8 cellular contexts compared by ENCODE assay signal in the genomic region with DNA sequence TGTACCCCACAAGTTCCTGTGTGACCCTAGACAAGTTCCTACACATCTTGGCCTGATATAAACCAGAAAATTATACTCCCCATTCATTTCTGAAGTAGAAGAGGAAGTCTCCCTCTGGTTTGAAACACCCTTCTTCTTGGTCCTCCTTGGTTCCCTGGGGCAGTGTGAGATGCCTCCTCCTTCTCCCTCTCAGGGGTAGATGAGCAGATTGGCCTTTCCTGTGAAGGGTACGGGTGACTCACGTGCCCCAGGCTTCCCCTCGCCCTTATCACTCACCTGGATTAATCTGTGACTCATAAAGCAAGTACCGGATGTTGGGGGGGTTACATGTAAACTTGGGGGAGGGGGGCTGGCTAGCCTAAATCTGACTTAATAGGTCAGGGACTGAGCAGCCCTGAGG. TPM values are rescaled to one million over a fixed set of nuclear protein-coding genes. Genes with fewer than 3 reads are reported as not detected.
A peak's percentile ranks its signal among the peaks of the same experiment; 100 is the strongest.
DNase-seq lines count a peak whose midpoint lies in the region; ATAC-seq and TF ChIP-seq lines count a peak whose summit lies in the region.

No MANE protein-coding gene starts in this region.

- peak overlapping the region; percentile 93 for H3K27ac Mint-ChIP-seq in activated T-cell treated with anti-CD3 and anti-CD28 coated beads, Interleukin-2, amount 50 U/mL, for 72 hours
- H3K27ac Mint-ChIP-seq in neural crest cell (ENCODE audit: unreplicated experiment): peak overlapping the region; percentile 57

- DNase-seq in GM12865 (ENCODE audit: low read depth) (peak; percentile 58), NB4 (ENCODE audit: low read depth) (peak; percentile 63), neural crest cell (ENCODE audit: low read depth, low spot score) (no peak), NCI-H748 treated with DMSO at 0.1 percent for 48 hours (lab: John Stamatoyannopoulos, UW) (no peak), caudate nucleus (lab: John Stamatoyannopoulos, UW) (no peak), NCI-H1092 treated with DMSO at 0.1 percent for 48 hours (lab: John Stamatoyannopoulos, UW) (no peak), NCI-H2107 treated with DMSO at 0.1 percent for 48 hours (lab: John Stamatoyannopoulos, UW; ENCODE audit: unreplicated experiment) (no peak)
- DNase-seq in activated T-cell treated with anti-CD3 and anti-CD28 coated beads, Interleukin-2, amount 50 U/mL, for 72 hours: peak; percentile 63 to 73

- H3K9me3 Mint-ChIP-seq in activated T-cell treated with anti-CD3 and anti-CD28 coated beads, Interleukin-2, amount 50 U/mL, for 72 hours: no peaks in the 10 kb centered on the region
- H3K9me3 Mint-ChIP-seq in neural crest cell: no peaks in the 10 kb centered on the region

- no peak overlapping the region for H3K27ac ChIP-seq in caudate nucleus (ENCODE audit: low read depth, low read length)

- peaks cover 4 to 5% of the 10 kb centered on the region in 2 donors for H3K36me3 Mint-ChIP-seq in activated T-cell treated with anti-CD3 and anti-CD28 coated beads, Interleukin-2, amount 50 U/mL, for 72 hours (ENCODE audit: insufficient read depth in 2 of 2)
- H3K36me3 Mint-ChIP-seq in neural crest cell (ENCODE audit: low read depth): no peaks in the 10 kb centered on the region

- ATAC-seq in activated T-cell treated with anti-CD3 and anti-CD28 coated beads, Interleukin-2, amount 50 U/mL, for 72 hours (replicated peaks in 1 of 2): peak; percentile 88 to 91

- H3K4me1 Mint-ChIP-seq in activated T-cell treated with anti-CD3 and anti-CD28 coated beads, Interleukin-2, amount 50 U/mL, for 72 hours (ENCODE audit: low read depth): peaks cover 60% of the 10 kb centered on the region
- no peaks in the 10 kb centered on the region for H3K4me1 Mint-ChIP-seq in neural crest cell

- H3K4me3 ChIP-seq in GM12865 (ENCODE audit: low read depth, low read length) (no peak overlapping the region), NB4 (ENCODE audit: low read depth, low read length) (no peak overlapping the region)

- TF ChIP-seq POLR2A in NB4 (IDR thresholded peaks at IDR 0.05; ENCODE audit: extremely low read depth, insufficient read length): no peak

- TF ChIP-seq CTCF in GM12865 (IDR thresholded peaks at IDR 0.05; ENCODE audit: insufficient read depth, low read depth, low read length, missing control alignments): no peak
- TF ChIP-seq CTCF in NB4 (IDR thresholded peaks at IDR 0.05; ENCODE audit: low read depth, low read length): no peak
- TF ChIP-seq CTCF in neural crest cell (conservative IDR thresholded peaks at IDR 0.05): no peak

- peak overlapping the region; percentile 73 to 75 for H3K4me3 Mint-ChIP-seq in activated T-cell treated with anti-CD3 and anti-CD28 coated beads, Interleukin-2, amount 50 U/mL, for 72 hours
- no peak overlapping the region for H3K4me3 Mint-ChIP-seq in neural crest cell

- H3K27me3 Mint-ChIP-seq in activated T-cell treated with anti-CD3 and anti-CD28 coated beads, Interleukin-2, amount 50 U/mL, for 72 hours (ENCODE audit: low read depth): no peaks in the 10 kb centered on the region
- no peaks in the 10 kb centered on the region for H3K27me3 Mint-ChIP-seq in neural crest cell (ENCODE audit: low read depth)

RNA-seq across cellular contexts. Expression of a gene that starts 11.1 kb away (rescaled TPM):
- total RNA-seq in activated T-cell treated with anti-CD3 and anti-CD28 coated beads, Interleukin-2, amount 50 U/mL, for 72 hours: 10 to 100 TPM; 12.0 to 17.8 TPM
- 1.1 TPM in 2 replicates for total RNA-seq in neural crest cell

RNA-seq across cellular contexts. Expression of a gene that starts 15.3 kb away (rescaled TPM):
- 10 to 100 TPM; 26.1 to 30.1 TPM for total RNA-seq in activated T-cell treated with anti-CD3 and anti-CD28 coated beads, Interleukin-2, amount 50 U/mL, for 72 hours
- total RNA-seq in neural crest cell: 42.9 and 43.1 TPM in 2 replicates

RNA-seq across cellular contexts. Expression of a gene that starts 56.1 kb away (rescaled TPM):
- not detected for total RNA-seq in activated T-cell treated with anti-CD3 and anti-CD28 coated beads, Interleukin-2, amount 50 U/mL, for 72 hours
- 0.57 and 0.98 TPM in 2 replicates for total RNA-seq in neural crest cell

Comparison
In these comparisons a context has a peak if more than half of its experiments do, and no peak if none do; other contexts are left out.
1. DNase-seq: peak in GM12865 (single experiment), NB4 (single experiment) and activated T-cell treated with anti-CD3 and anti-CD28 coated beads, Interleukin-2, amount 50 U/mL, for 72 hours (2 of 2); none in neural crest cell (single experiment), NCI-H748 treated with DMSO at 0.1 percent for 48 hours (single experiment), caudate nucleus (0 of 61), NCI-H1092 treated with DMSO at 0.1 percent for 48 hours (single experiment) and NCI-H2107 treated with DMSO at 0.1 percent for 48 hours (single experiment).